In genomic region chr2:180156651-180157050, GRCh38 we compare ENCODE assay signal across 36 cellular contexts.
"Had no signal": no experiment of that assay in that cellular context is flagged by ENCODE, and none has a peak within 500 bp of the region (broad histone marks: within the 10 kb centered on the region; RNA-seq: fewer than 3 reads in every experiment).

No MANE protein-coding gene starts in this region.

- DNase-seq: Karpas-422, Kasumi-1, MG63, MM.1S, MV-4-11, NCI-H1048, NCI-H1092, NCI-H1092 treated with DMSO at 0.1 percent for 48 hours, NCI-H1105, NCI-H1105 treated with DMSO at 0.1 percent for 48 hours, NCI-H1417, NCI-H1417 treated with DMSO at 0.1 percent for 48 hours, NCI-H1436, NCI-H1436 treated with DMSO at 0.1 percent for 48 hours, NCI-H146, NCI-H1694, NCI-H1694 treated with DMSO at 0.1 percent for 48 hours, NCI-H187, NCI-H187 treated with DMSO at 0.1 percent for 48 hours, NCI-H1930, NCI-H2029, NCI-H2029 treated with DMSO at 0.1 percent for 48 hours, NCI-H2081, NCI-H2081 treated with DMSO at 0.1 percent for 48 hours, NCI-H2107, NCI-H2171, NCI-H2171 treated with DMSO at 0.1 percent for 48 hours, NCI-H2227 treated with DMSO at 0.1 percent for 48 hours, NCI-H226, NCI-H345, NCI-H446, NCI-H446 treated with DMSO at 0.1 percent for 48 hours, NCI-H510A, NCI-H510A treated with DMSO at 0.1 percent for 48 hours, NCI-H524 had no signal

- H3K27ac ChIP-seq: KMS-11 had no signal

- H3K9me3 ChIP-seq: MG63 had no signal

- H3K27me3 ChIP-seq: MG63 had no signal

- H3K36me3 ChIP-seq: MG63 had no signal

- H3K9ac ChIP-seq: KMS-11 had no signal

- H3K4me3 ChIP-seq: MG63 had no signal

- H3K4me2 ChIP-seq: KMS-11 had no signal
